Comparison of ENCODE assay signal across 12 cellular contexts in the genomic region with DNA sequence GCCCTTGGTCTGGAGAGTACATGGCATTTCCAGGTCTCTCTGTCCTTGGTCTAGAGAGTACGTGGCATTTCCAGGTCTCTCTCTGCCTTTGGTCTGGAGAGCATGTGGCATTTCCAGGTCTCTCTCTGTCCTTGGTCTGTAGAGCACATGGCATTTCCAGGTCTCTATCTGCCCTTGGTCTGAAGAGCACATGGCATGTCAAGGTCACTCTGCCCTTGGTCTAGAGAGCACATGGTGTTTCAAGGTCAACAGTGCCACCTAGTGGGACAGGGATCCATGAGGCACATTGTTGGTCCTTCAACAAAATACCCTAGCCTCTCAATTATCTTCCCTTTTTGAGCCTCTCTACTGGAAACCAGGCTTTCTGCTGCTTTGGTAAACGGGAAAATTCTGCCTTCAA.
A peak's percentile ranks its signal among the peaks of the same experiment; 100 is the strongest.
DNase-seq lines count a peak whose midpoint lies in the region; ATAC-seq and TF ChIP-seq lines count a peak whose summit lies in the region.
"Had no signal": no experiment of that assay in that cellular context is flagged by ENCODE, and none has a peak within 500 bp of the region (broad histone marks: within the 10 kb centered on the region; RNA-seq: fewer than 3 reads in every experiment).

No MANE protein-coding gene starts in this region.

- H3K4me3 ChIP-seq in A673 (ENCODE audit: low read depth, low read length, poor library complexity, severe bottlenecking) (no peak overlapping the region), NB4 (ENCODE audit: low read depth, low read length) (no peak overlapping the region), choroid plexus epithelial cell (ENCODE audit: low read depth, low read length) (no peak overlapping the region)
- H3K4me3 ChIP-seq: cardiac muscle cell had no signal

- no peak for TF ChIP-seq POLR2A in NB4 (IDR thresholded peaks at IDR 0.05; ENCODE audit: extremely low read depth, insufficient read length)

- no peak for ATAC-seq in HG03139 (IDR thresholded peaks at IDR 0.05; ENCODE audit: unreplicated experiment)

- no TSS peak for BruUV-seq in A673 (replicated peaks; lab: Mats Ljungman, UMichigan)

- POLR2A ChIA-PET in A673 (lab: Charles Lee; ENCODE audit: low non-redundant PET) = no interaction called here

- H3K4me1 ChIP-seq in A673 (ENCODE audit: insufficient read depth, low read length, poor library complexity, severe bottlenecking) = no peaks in the 10 kb centered on the region

- DNase-seq in A673 (ENCODE audit: low spot score) = no peak
- peak; percentile 53 for DNase-seq in NB4 (ENCODE audit: low read depth)
- no peak for DNase-seq in choroid plexus epithelial cell (ENCODE audit: low read depth)
- DNase-seq in activated CD8-positive, alpha-beta memory T cell treated with anti-CD3 and anti-CD28 coated beads, Interleukin-2, amount 50 U/mL, for 4 hours = no peak
- DNase-seq in 8988T = no peak
- no peak for DNase-seq in UCSD-AML1 (lab: John Stamatoyannopoulos, UW; ENCODE audit: unreplicated experiment)
- DNase-seq: activated gamma-delta T cell, KG1, NCI-H2171 had no signal

- peaks cover 35% of the 10 kb centered on the region for H3K9me3 ChIP-seq in A673 (ENCODE audit: low read depth, low read length, poor library complexity, severe bottlenecking)

- H3K27ac ChIP-seq in A673 (ENCODE audit: low read depth, low read length, poor library complexity, severe bottlenecking) = no peak overlapping the region
- H3K27ac ChIP-seq: cardiac muscle cell had no signal

- TF ChIP-seq CTCF in A673 (conservative IDR thresholded peaks at IDR 0.05; ENCODE audit: low read depth, low read length) = 0 out of 2 replicates have a peak, but pooled peaks have one; percentile 8
- TF ChIP-seq CTCF in GM12873 (IDR thresholded peaks at IDR 0.05; ENCODE audit: insufficient read depth, low read depth, low read length, missing control alignments) = peak; percentile 41
- no peak for TF ChIP-seq CTCF in NB4 (IDR thresholded peaks at IDR 0.05; ENCODE audit: low read depth, low read length)
- TF ChIP-seq CTCF in choroid plexus epithelial cell (conservative IDR thresholded peaks at IDR 0.05; ENCODE audit: low read depth, low read length) = peak; percentile 13

- CTCF ChIA-PET in A673 (lab: Charles Lee) = no interaction called here

- intact Hi-C loops in A673 (cut with micrococcal nuclease; ENCODE audit: unreplicated experiment) = no loop called here

- no peaks in the 10 kb centered on the region for H3K36me3 ChIP-seq in A673 (ENCODE audit: insufficient read depth, low read length, poor library complexity, severe bottlenecking)
- H3K36me3 ChIP-seq: cardiac muscle cell had no signal

- no peaks in the 10 kb centered on the region for H3K27me3 ChIP-seq in A673 (replicated peaks; ENCODE audit: insufficient read depth, low read depth, low read length, poor library complexity)
- H3K27me3 ChIP-seq: cardiac muscle cell had no signal
